In the genomic region with DNA sequence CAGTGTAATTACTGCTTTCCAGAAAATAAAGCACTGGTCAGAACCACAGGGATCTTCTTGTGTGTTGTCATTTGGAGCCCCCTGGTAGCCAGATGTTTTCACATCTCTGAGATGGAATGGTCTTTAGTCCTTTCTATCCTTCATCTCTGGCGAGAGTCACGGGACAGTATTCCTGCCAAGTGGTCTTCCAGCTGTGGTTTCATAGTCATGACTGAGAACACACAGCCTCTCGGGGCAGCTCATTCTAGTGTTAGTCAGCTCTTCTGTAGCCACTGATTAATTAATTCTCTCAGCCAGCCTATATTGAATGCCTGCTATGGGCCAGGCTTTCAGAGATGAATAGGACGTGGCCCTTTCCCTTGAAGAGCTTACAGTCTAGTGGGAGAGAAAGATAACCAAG, we compare ENCODE assay signal across 16 cellular contexts. TPM values are rescaled to one million over a fixed set of nuclear protein-coding genes. Genes with fewer than 3 reads are reported as not detected.
DNase-seq lines count a peak whose midpoint lies in the region; ATAC-seq and TF ChIP-seq lines count a peak whose summit lies in the region.
"Had no signal": no experiment of that assay in that cellular context is flagged by ENCODE, and none has a peak within 500 bp of the region (broad histone marks: within the 10 kb centered on the region; RNA-seq: fewer than 3 reads in every experiment).

No MANE protein-coding gene starts in this region.

- 0 out of 2 replicates have a peak overlapping the region, but pooled peaks have one; percentile 8 for H3K4me2 ChIP-seq in OCI-LY7 (ENCODE audit: low read length)

- H4K20me1 ChIP-seq in OCI-LY7 (ENCODE audit: insufficient read depth, low read length) = no peaks in the 10 kb centered on the region; the same call in 1 of the 2 replicates

- BruUV-seq in OCI-LY7 (replicated peaks; lab: Mats Ljungman, UMichigan) (no TSS peak), A673 (replicated peaks; lab: Mats Ljungman, UMichigan) (no TSS peak)

- H3K4me3 ChIP-seq in right cardiac atrium (ENCODE audit: low read length) (no peak overlapping the region), OCI-LY7 (ENCODE audit: low read depth, low read length, poor library complexity, severe bottlenecking) (no peak overlapping the region), fibroblast of villous mesenchyme (ENCODE audit: low read depth, low read length) (no peak overlapping the region), A673 (ENCODE audit: low read depth, low read length, poor library complexity, severe bottlenecking) (no peak overlapping the region)
- H3K4me3 ChIP-seq: adrenal gland, heart left ventricle, tibial nerve had no signal

- DNase-seq in Right ventricle myocardium superior = no peak
- DNase-seq in right cardiac atrium = no peak
- no peak for DNase-seq in OCI-LY7 (ENCODE audit: low spot score)
- peak; percentile 78 for DNase-seq in fibroblast of villous mesenchyme (ENCODE audit: low read depth)
- no peak for DNase-seq in A673 (ENCODE audit: low spot score)
- DNase-seq in GM10266 (ENCODE audit: extremely low spot score) = no peak
- no peak for DNase-seq in NCI-H748 treated with DMSO at 0.1 percent for 48 hours (lab: John Stamatoyannopoulos, UW)
- DNase-seq: activated CD8-positive, alpha-beta memory T cell treated with anti-CD3 and anti-CD28 coated beads, Interleukin-2, amount 50 U/mL, for 4 hours; adrenal gland; AML-193; heart left ventricle; KG1; NCI-H2029 had no signal

- H2AFZ ChIP-seq in OCI-LY7 (ENCODE audit: low read length) = no peak overlapping the region

- intact Hi-C loops in Right ventricle myocardium superior (cut with DNase I) (no loop called here), right cardiac atrium (cut with DNase I) (loop anchor here in 1 of 4 donors (10.0 kb wide), 1 partner anchor 190 kb away; no protein-coding TSS in a partner anchor), OCI-LY7 (cut with micrococcal nuclease; ENCODE audit: unreplicated experiment) (no loop called here), A673 (cut with micrococcal nuclease; ENCODE audit: unreplicated experiment) (no loop called here)

- peaks cover 97% of the 10 kb centered on the region for H3K36me3 ChIP-seq in OCI-LY7 (ENCODE audit: insufficient read depth, low read length)
- peaks cover 90% of the 10 kb centered on the region for H3K36me3 ChIP-seq in A673 (ENCODE audit: insufficient read depth, low read length, poor library complexity, severe bottlenecking)

- H3K27ac ChIP-seq in right cardiac atrium (ENCODE audit: low read length) (no peak overlapping the region), OCI-LY7 (ENCODE audit: low read depth, low read length, poor library complexity, severe bottlenecking) (no peak overlapping the region), A673 (ENCODE audit: low read depth, low read length, poor library complexity, severe bottlenecking) (no peak overlapping the region)
- H3K27ac ChIP-seq: adrenal gland, heart left ventricle, tibial nerve, VCaP had no signal

- WGBS in right cardiac atrium = 74% methylated on average over 4 of the region's 4 CpGs

- no peaks in the 10 kb centered on the region for H3K9me3 ChIP-seq in right cardiac atrium (ENCODE audit: control insufficient read depth, low read length)
- H3K9me3 ChIP-seq in OCI-LY7 (ENCODE audit: low read length) = no peaks in the 10 kb centered on the region
- no peaks in the 10 kb centered on the region for H3K9me3 ChIP-seq in A673 (ENCODE audit: low read depth, low read length, poor library complexity, severe bottlenecking)
- H3K9me3 ChIP-seq: adrenal gland, heart left ventricle, tibial nerve had no signal

- no peaks in the 10 kb centered on the region for H3K9me2 ChIP-seq in OCI-LY7 (ENCODE audit: insufficient read depth, low read length)

- ATAC-seq in Right ventricle myocardium superior (ENCODE audit: poor library complexity) (peak; percentile 34), right cardiac atrium (no peak), HG02623 (IDR thresholded peaks at IDR 0.05; ENCODE audit: unreplicated experiment) (no peak)

- H3K27me3 ChIP-seq in right cardiac atrium (ENCODE audit: control insufficient read depth, insufficient read depth) (no peaks in the 10 kb centered on the region), A673 (replicated peaks; ENCODE audit: insufficient read depth, low read depth, low read length, poor library complexity) (no peaks in the 10 kb centered on the region)
- H3K27me3 ChIP-seq: adrenal gland, heart left ventricle, tibial nerve had no signal

- H3K4me1 ChIP-seq in right cardiac atrium (ENCODE audit: control insufficient read depth, insufficient read depth, low read length) = no peaks in the 10 kb centered on the region
- peaks cover 18% of the 10 kb centered on the region for H3K4me1 ChIP-seq in OCI-LY7 (ENCODE audit: insufficient read depth, low read length, poor library complexity, severe bottlenecking)
- H3K4me1 ChIP-seq in A673 (ENCODE audit: insufficient read depth, low read length, poor library complexity, severe bottlenecking) = peaks cover 11% of the 10 kb centered on the region

- POLR2A ChIA-PET in OCI-LY7 (lab: Charles Lee) (interaction anchor here (0.6 to 2.9 kb wide), 6 partner anchors 11 to 30 kb away, joined by 3 to 6 read pairs (median 3); no protein-coding TSS in a partner anchor), A673 (lab: Charles Lee; ENCODE audit: low non-redundant PET) (no interaction called here)

- H3K79me2 ChIP-seq in OCI-LY7 (ENCODE audit: insufficient read depth, low read depth, low read length) = no peaks in the 10 kb centered on the region

- TF ChIP-seq CTCF in OCI-LY7 (conservative IDR thresholded peaks at IDR 0.05; ENCODE audit: low read length) (no peak), fibroblast of villous mesenchyme (IDR thresholded peaks at IDR 0.05; ENCODE audit: insufficient read depth, low read depth, low read length) (no peak), A673 (conservative IDR thresholded peaks at IDR 0.05; ENCODE audit: low read depth, low read length) (no peak), GM10266 (IDR thresholded peaks at IDR 0.05; ENCODE audit: control insufficient read depth, insufficient read depth, low read depth, missing control alignments) (no peak)

- CTCF ChIA-PET in OCI-LY7 (lab: Charles Lee; ENCODE audit: unreplicated experiment) = no interaction called here
- CTCF ChIA-PET in A673 (lab: Charles Lee) = no interaction called here

RNA-seq across cellular contexts. Expression of gene HMGXB3, which starts 34.1 kb away (rescaled TPM):
- total RNA-seq in Right ventricle myocardium superior (13.8 TPM), right cardiac atrium (10 to 100 TPM; 14.2 to 19.6 (median 14.9) TPM), OCI-LY7 (2022) (40.2 and 44.0 TPM in 2 replicates), fibroblast of villous mesenchyme (45.3 and 49.6 TPM in 2 replicates), A673 (2021) (52.6 and 55.6 TPM in 2 replicates)
- polyA plus RNA-seq in right cardiac atrium = 9.3 TPM
- total RNA-seq in OCI-LY7 (2014; rRNA removed; shearing (Covaris generic)) = 35.1 and 40.4 TPM in 2 replicates

RNA-seq across cellular contexts. Expression of gene TIGD6, which starts 34.2 kb away (rescaled TPM):
- total RNA-seq in Right ventricle myocardium superior (1.9 TPM), right cardiac atrium (1 to 10 TPM; 2.9 to 3.2 (median 3.2) TPM), OCI-LY7 (2022) (4.6 and 6.5 TPM in 2 replicates), fibroblast of villous mesenchyme (4.7 and 6.1 TPM in 2 replicates), A673 (2021) (7.3 and 7.5 TPM in 2 replicates)
- polyA plus RNA-seq in right cardiac atrium = 3.2 TPM
- 3.4 and 5.4 TPM in 2 replicates for total RNA-seq in OCI-LY7 (2014; rRNA removed; shearing (Covaris generic))

RNA-seq across cellular contexts. Expression of gene CSF1R, which starts 51.7 kb away (rescaled TPM):
- total RNA-seq in Right ventricle myocardium superior (19.5 TPM), right cardiac atrium (10 to 100 TPM; 16.5 to 31.6 (median 24.8) TPM), OCI-LY7 (2022) (not detected in 2 replicates), fibroblast of villous mesenchyme (under 0.01 TPM in 2 replicates), A673 (2021) (not detected in 2 replicates)
- 4.5 TPM for polyA plus RNA-seq in right cardiac atrium
- not detected in 2 replicates for total RNA-seq in OCI-LY7 (2014; rRNA removed; shearing (Covaris generic))

Comparison
In these comparisons a context has a peak if more than half of its experiments do, and no peak if none do; other contexts are left out.
1. RNA of gene CSF1R, which starts 51.7 kb away (total RNA-seq): 16.5 to 31.6 TPM in right cardiac atrium and 19.5 TPM in Right ventricle myocardium superior (single experiment); not detected in A673, not detected in OCI-LY7 and under 0.01 TPM in fibroblast of villous mesenchyme; every median in the first group is over 10 times any median in the second.